19 cellular contexts compared by ENCODE assay signal in the genomic region with DNA sequence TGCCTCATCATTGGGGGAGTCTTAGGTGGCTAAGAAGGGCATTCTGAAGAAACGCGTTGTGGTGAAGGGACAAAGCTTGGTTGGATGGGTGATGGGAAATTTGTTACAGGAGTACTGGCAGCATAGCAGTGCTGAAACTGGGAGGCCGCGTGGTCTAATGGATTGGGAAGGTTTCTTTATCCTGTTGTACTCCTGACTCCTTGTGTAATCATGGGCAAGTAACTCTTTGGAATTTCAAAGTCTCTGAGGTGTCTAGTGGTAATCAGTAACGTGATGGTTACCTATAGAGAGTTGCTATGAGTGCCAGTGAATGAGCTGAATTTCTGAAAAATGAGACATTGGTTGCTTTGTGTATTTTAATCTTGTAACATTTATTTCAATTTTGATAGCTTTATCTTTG. TPM values are rescaled to one million over a fixed set of nuclear protein-coding genes. Genes with fewer than 3 reads are reported as not detected.
DNase-seq lines count a peak whose midpoint lies in the region; ATAC-seq, FAIRE-seq and TF ChIP-seq lines count a peak whose summit lies in the region.
"Had no signal": no experiment of that assay in that cellular context is flagged by ENCODE, and none has a peak within 500 bp of the region (broad histone marks: within the 10 kb centered on the region; RNA-seq: fewer than 3 reads in every experiment).

No MANE protein-coding gene starts in this region.

- peaks cover 6 to 33% of the 10 kb centered on the region in 2 donors for H3K36me3 Mint-ChIP-seq in activated T-cell treated with anti-CD3 and anti-CD28 coated beads, Interleukin-2, amount 50 U/mL, for 72 hours (ENCODE audit: insufficient read depth in 2 of 2)
- peaks cover 16% of the 10 kb centered on the region for H3K36me3 Mint-ChIP-seq in progenitor cell of endocrine pancreas (ENCODE audit: insufficient read depth)

- no peak overlapping the region for H3K4me3 Mint-ChIP-seq in activated T-cell treated with anti-CD3 and anti-CD28 coated beads, Interleukin-2, amount 50 U/mL, for 72 hours
- H3K4me3 Mint-ChIP-seq in progenitor cell of endocrine pancreas (ENCODE audit: low read depth) = no peak overlapping the region

- no peaks in the 10 kb centered on the region for H3K9me2 ChIP-seq in PC-3 (replicated peaks; ENCODE audit: low read length)

- H3K9me3 ChIP-seq in PC-3 (ENCODE audit: low read length) = no peaks in the 10 kb centered on the region
- no peaks in the 10 kb centered on the region for H3K9me3 ChIP-seq in K562 (replicated peaks; ENCODE audit: control insufficient read depth, insufficient read depth, low read depth, low read length)
- H3K9me3 ChIP-seq: esophagus muscularis mucosa, lower lobe of right lung, upper lobe of left lung had no signal

- POLR2A ChIA-PET in PC-3 (lab: Charles Lee; ENCODE audit: unreplicated experiment) = no interaction called here
- POLR2A ChIA-PET in K562 (lab: Yijun Ruan, JAX) = interaction anchor here (0.5 to 12.7 kb wide), 6 partner anchors 8 to 57 kb away, joined by 3 to 130 read pairs (median 4); a partner anchor contains a TSS

- no peak for TF ChIP-seq EP300 in K562 (IDR thresholded peaks at IDR 0.05; ENCODE audit: low read length)

- peak overlapping the region; percentile 90 for H3K27ac Mint-ChIP-seq in activated T-cell treated with anti-CD3 and anti-CD28 coated beads, Interleukin-2, amount 50 U/mL, for 72 hours
- H3K27ac Mint-ChIP-seq in progenitor cell of endocrine pancreas = peak overlapping the region; percentile 59

- FAIRE-seq in K562 (lab: Jason Lieb, UNC) (no peak), GM12891 (lab: Jason Lieb, UNC) (no peak)
- FAIRE-seq: H1 had no signal

- no peaks in the 10 kb centered on the region for H3K27me3 Mint-ChIP-seq in activated T-cell treated with anti-CD3 and anti-CD28 coated beads, Interleukin-2, amount 50 U/mL, for 72 hours (ENCODE audit: low read depth)
- H3K27me3 Mint-ChIP-seq in progenitor cell of endocrine pancreas = no peaks in the 10 kb centered on the region

- no peaks in the 10 kb centered on the region for H3F3A ChIP-seq in PC-3 (ENCODE audit: low read length, unreplicated experiment)

- H2AFZ ChIP-seq in PC-3 (ENCODE audit: low read length) (no peak overlapping the region), K562 (ENCODE audit: low read depth, low read length) (no peak overlapping the region)

- H3K79me2 ChIP-seq in PC-3 (ENCODE audit: low read length) (peaks cover 9% of the 10 kb centered on the region; the same call in 1 of the 2 replicates), K562 (ENCODE audit: control insufficient read depth, insufficient read depth, low read length) (peaks cover 18% of the 10 kb centered on the region)

- intact Hi-C loops in PC-3 (cut with micrococcal nuclease) (no loop called here), K562 (cut with micrococcal nuclease) (no loop called here)

- H3K9ac ChIP-seq in PC-3 (ENCODE audit: low read length) (no peak overlapping the region), K562 (ENCODE audit: insufficient read depth in 1 of 2, low read depth in 2 of 2, low read length in 2 of 2) (no peak overlapping the region)

- H3K4me2 ChIP-seq in PC-3 (ENCODE audit: low read length) (no peak overlapping the region), K562 (ENCODE audit: insufficient read depth, low read length) (no peak overlapping the region)

- TF ChIP-seq RAD21 in K562 (CRISPR knock-in tag; conservative IDR thresholded peaks at IDR 0.05 in 1 of 2, IDR thresholded peaks at IDR 0.05 in 1 of 2) = no peak

- H3K27me3 ChIP-seq in PC-3 (ENCODE audit: low read length) (no peaks in the 10 kb centered on the region), K562 (ENCODE audit: control insufficient read depth in 2 of 2, insufficient read depth in 2 of 2, low read length in 2 of 2) (no peaks in the 10 kb centered on the region)
- H3K27me3 ChIP-seq: esophagus muscularis mucosa, upper lobe of left lung had no signal

- TF ChIP-seq POLR2A in K562 (conservative IDR thresholded peaks at IDR 0.05) (no peak), GM12891 (IDR thresholded peaks at IDR 0.05; ENCODE audit: low read depth, low read length) (no peak)

- H3K4me3 ChIP-seq in PC-3 (ENCODE audit: low read length) (no peak overlapping the region), K562 (no peak overlapping the region)
- H3K4me3 ChIP-seq: esophagus muscularis mucosa, lower lobe of right lung, upper lobe of left lung had no signal

- TSS peak; percentile 11 for BruUV-seq in PC-3 (replicated peaks; lab: Mats Ljungman, UMichigan)
- BruUV-seq in K562 (replicated peaks; lab: Mats Ljungman, UMichigan) = no TSS peak

- H3K9me1 ChIP-seq in K562 (ENCODE audit: control insufficient read depth, insufficient read depth, low read length) = no peaks in the 10 kb centered on the region

- ATAC-seq in activated T-cell treated with anti-CD3 and anti-CD28 coated beads, Interleukin-2, amount 50 U/mL, for 72 hours (replicated peaks in 1 of 2) = peak in 1 of 2 donors; percentile 5
- no peak for ATAC-seq in PC-3
- no peak; the same call in 2 of the 3 replicates for ATAC-seq in K562
- ATAC-seq in HG02610 (IDR thresholded peaks at IDR 0.05; ENCODE audit: unreplicated experiment) = no peak
- ATAC-seq: lower lobe of right lung had no signal

- H3K36me3 ChIP-seq in PC-3 (ENCODE audit: low read depth, low read length) = peaks cover 78% of the 10 kb centered on the region
- H3K36me3 ChIP-seq in K562 (ENCODE audit: control insufficient read depth, insufficient read depth, low read length) = peaks cover 96% of the 10 kb centered on the region

- in situ Hi-C loops in K562 (cut with MboI) = no loop called here

- no peak overlapping the region for H3K27ac ChIP-seq in PC-3 (ENCODE audit: low read length)
- H3K27ac ChIP-seq in K562 (ENCODE audit: extremely low read depth, low read depth, low read length) = no peak overlapping the region
- H3K27ac ChIP-seq: esophagus muscularis mucosa, lower lobe of right lung, upper lobe of left lung had no signal

- 96% methylated on average over 5 of the region's 5 CpGs for WGBS in K562 (ENCODE audit: insufficient coverage, low coverage, missing lambda C conversion rate)

- DNase-seq in activated T-cell treated with anti-CD3 and anti-CD28 coated beads, Interleukin-2, amount 50 U/mL, for 72 hours = no peak
- DNase-seq in activated T-cell treated with anti-CD3 and anti-CD28 coated beads, Interleukin-2, amount 50 U/mL, for 48 hours = no peak
- DNase-seq in PC-3 = no peak
- no peak for DNase-seq in K562 (ENCODE audit: extremely low read depth in 1 of 4, low spot score in 3 of 4)
- no peak for DNase-seq in progenitor cell of endocrine pancreas (ENCODE audit: low spot score, unreplicated experiment)
- no peak for DNase-seq in GM12891 (ENCODE audit: insufficient read length, low spot score)
- DNase-seq in occipital lobe (lab: John Stamatoyannopoulos, UW) = no peak
- DNase-seq: activated CD8-positive, alpha-beta memory T cell treated with anti-CD3 and anti-CD28 coated beads for 24 hours; DND-41; head of caudate nucleus; lower lobe of right lung; NCI-H1092 treated with DMSO at 0.1 percent for 48 hours; NCI-H2107; NCI-H69; stimulated activated CD4-positive, alpha-beta T cell treated with anti-CD3 and anti-CD28 coated beads, Interleukin-12 subunit alpha, Interleukin-12 subunit beta, amount 100 ng/mL, for 4 hours; upper lobe of left lung had no signal

- no peaks in the 10 kb centered on the region for H3K9me3 Mint-ChIP-seq in activated T-cell treated with anti-CD3 and anti-CD28 coated beads, Interleukin-2, amount 50 U/mL, for 72 hours
- H3K9me3 Mint-ChIP-seq in progenitor cell of endocrine pancreas (ENCODE audit: low read depth) = no peaks in the 10 kb centered on the region

- CTCF ChIA-PET in PC-3 (lab: Charles Lee) = no interaction called here
- CTCF ChIA-PET in K562 (lab: Yijun Ruan, JAX; ENCODE audit: low intra/inter-chr PET ratio) = no interaction called here

- H3K4me1 ChIP-seq in PC-3 (ENCODE audit: insufficient read depth, low read length) (no peaks in the 10 kb centered on the region), K562 (replicated peaks in 1 of 2; ENCODE audit: control insufficient read depth in 2 of 2, insufficient read depth in 2 of 2, low read length in 2 of 2) (no peaks in the 10 kb centered on the region)
- H3K4me1 ChIP-seq: lower lobe of right lung had no signal

- H4K20me1 ChIP-seq in PC-3 (ENCODE audit: low read length) (0 out of 2 replicates have a peak, but pooled peaks cover 4% of the 10 kb centered on the region), K562 (replicated peaks; ENCODE audit: control insufficient read depth, insufficient read depth, low read length) (no peaks in the 10 kb centered on the region)

- no peak for TF ChIP-seq CTCF in PC-3 (conservative IDR thresholded peaks at IDR 0.05; ENCODE audit: low read depth, low read length)
- TF ChIP-seq CTCF in K562 (IDR thresholded peaks at IDR 0.05 in 2 of 3, conservative IDR thresholded peaks at IDR 0.05 in 1 of 3; ENCODE audit: insufficient read depth in 2 of 3, low read depth in 1 of 3, low read length in 3 of 3) = no peak
- no peak for TF ChIP-seq CTCF in progenitor cell of endocrine pancreas (IDR thresholded peaks at IDR 0.05; ENCODE audit: unreplicated experiment)

- H3K4me1 Mint-ChIP-seq in activated T-cell treated with anti-CD3 and anti-CD28 coated beads, Interleukin-2, amount 50 U/mL, for 72 hours (ENCODE audit: low read depth) = peaks cover 16% of the 10 kb centered on the region
- H3K4me1 Mint-ChIP-seq in progenitor cell of endocrine pancreas (ENCODE audit: low read depth) = no peaks in the 10 kb centered on the region

RNA-seq across cellular contexts. Expression of a gene that starts 18.5 kb away (rescaled TPM):
- 10 to 100 TPM; 39.7 to 46.5 TPM for total RNA-seq in activated T-cell treated with anti-CD3 and anti-CD28 coated beads, Interleukin-2, amount 50 U/mL, for 72 hours
- total RNA-seq in PC-3 (2014; rRNA removed) (29.2 and 41.9 TPM in 2 replicates), K562 (2014; rRNA removed) (56.5 and 62.6 TPM in 2 replicates), K562 (2014; rRNA removed; fragmentation: Illumina TruSeq; extraction: Trizol) (91.0 and 91.4 TPM in 2 replicates), K562 (2015; rRNA removed; fragmentation: Illumina TruSeq; extraction: Trizol) (72.4 and 72.6 TPM in 2 replicates), K562 (2021) (53.0 and 54.1 TPM in 2 replicates), progenitor cell of endocrine pancreas (21.9 and 23.1 TPM in 2 replicates), occipital lobe (21.7 TPM)
- total RNA-seq in K562 (2011; cell fraction: chromatin; rRNA removed; ENCODE audit: low replicate concordance) = 58.1 and 105 TPM in 2 replicates
- 39.5 and 39.6 TPM in 2 replicates for total RNA-seq in K562 (2011; cell fraction: nucleolus; rRNA removed)
- total RNA-seq in K562 (2011; cell fraction: nucleoplasm; rRNA removed) = 51.0 and 57.4 TPM in 2 replicates
- polyA plus RNA-seq in K562 (2011; rRNA removed) (114 and 124 TPM in 2 replicates), K562 (2014; fragmentation: Illumina TruSeq; extraction: Trizol) (75.8 and 80.1 TPM in 2 replicates), K562 (2014; fragmentation: Nextera tagmentation; extraction: Ambion mirVana) (10 to 100 TPM; 26.7 to 30.6 TPM), K562 (2014; rRNA removed) (61.4 and 68.9 TPM in 2 replicates)
- 47.7 and 55.4 TPM in 2 replicates for polyA plus RNA-seq in K562 (2011; cell fraction: cytosol; rRNA removed)
- polyA plus RNA-seq in K562 (2011; cell fraction: nucleus; rRNA removed) = 75.8 and 110 TPM in 2 replicates
- 71.9 and 112 TPM in 2 replicates for polyA plus RNA-seq in K562 (2012)
- 102 and 112 TPM in 2 replicates for polyA minus RNA-seq in K562 (2011; rRNA and poly(A)+ RNA removed)
- polyA minus RNA-seq in K562 (2011; cell fraction: cytosol; rRNA and poly(A)+ RNA removed) = 31.9 and 51.6 TPM in 2 replicates
- polyA minus RNA-seq in K562 (2011; cell fraction: nucleus; rRNA and poly(A)+ RNA removed) = 21.3 and 41.1 TPM in 2 replicates
- polyA plus RNA-seq in GM12891 (2012; ENCODE audit: low read depth, missing spikeins) = 16.9 TPM

RNA-seq across cellular contexts. Expression of a gene that starts 27.1 kb away (rescaled TPM):
- total RNA-seq in activated T-cell treated with anti-CD3 and anti-CD28 coated beads, Interleukin-2, amount 50 U/mL, for 72 hours = 100 to 1,000 TPM; 271 to 282 TPM
- total RNA-seq in PC-3 (2014; rRNA removed) (180 and 373 TPM in 2 replicates), K562 (2014; rRNA removed) (126 and 185 TPM in 2 replicates), K562 (2014; rRNA removed; fragmentation: Illumina TruSeq; extraction: Trizol) (142 and 149 TPM in 2 replicates), K562 (2015; rRNA removed; fragmentation: Illumina TruSeq; extraction: Trizol) (120 and 149 TPM in 2 replicates), K562 (2021) (242 and 259 TPM in 2 replicates), progenitor cell of endocrine pancreas (395 and 416 TPM in 2 replicates), occipital lobe (119 TPM)
- total RNA-seq in K562 (2011; cell fraction: chromatin; rRNA removed; ENCODE audit: low replicate concordance) = 223 and 597 TPM in 2 replicates
- 107 and 150 TPM in 2 replicates for total RNA-seq in K562 (2011; cell fraction: nucleolus; rRNA removed)
- total RNA-seq in K562 (2011; cell fraction: nucleoplasm; rRNA removed) = 253 and 349 TPM in 2 replicates
- polyA plus RNA-seq in K562 (2011; rRNA removed) (99.1 and 105 TPM in 2 replicates), K562 (2014; fragmentation: Illumina TruSeq; extraction: Trizol) (173 and 203 TPM in 2 replicates), K562 (2014; fragmentation: Nextera tagmentation; extraction: Ambion mirVana) (100 to 1,000 TPM; 195 to 742 TPM), K562 (2014; rRNA removed) (97.6 and 187 TPM in 2 replicates)
- polyA plus RNA-seq in K562 (2011; cell fraction: cytosol; rRNA removed) = 88.2 and 117 TPM in 2 replicates
- 255 and 309 TPM in 2 replicates for polyA plus RNA-seq in K562 (2011; cell fraction: nucleus; rRNA removed)
- polyA plus RNA-seq in K562 (2012) = 146 and 246 TPM in 2 replicates
- 241 and 277 TPM in 2 replicates for polyA minus RNA-seq in K562 (2011; rRNA and poly(A)+ RNA removed)
- polyA minus RNA-seq in K562 (2011; cell fraction: cytosol; rRNA and poly(A)+ RNA removed) = 183 and 187 TPM in 2 replicates
- 121 and 212 TPM in 2 replicates for polyA minus RNA-seq in K562 (2011; cell fraction: nucleus; rRNA and poly(A)+ RNA removed)
- polyA plus RNA-seq in GM12891 (2012; ENCODE audit: low read depth, missing spikeins) = 171 TPM

RNA-seq across cellular contexts. Expression of a gene that starts 28.1 kb away (rescaled TPM):
- total RNA-seq in activated T-cell treated with anti-CD3 and anti-CD28 coated beads, Interleukin-2, amount 50 U/mL, for 72 hours = 100 to 1,000 TPM; 164 to 184 TPM
- total RNA-seq in PC-3 (2014; rRNA removed) (118 and 142 TPM in 2 replicates), K562 (2014; rRNA removed) (260 and 356 TPM in 2 replicates), K562 (2014; rRNA removed; fragmentation: Illumina TruSeq; extraction: Trizol) (349 and 398 TPM in 2 replicates), K562 (2015; rRNA removed; fragmentation: Illumina TruSeq; extraction: Trizol) (258 and 267 TPM in 2 replicates), K562 (2021) (396 and 415 TPM in 2 replicates), progenitor cell of endocrine pancreas (100 and 105 TPM in 2 replicates), occipital lobe (88.7 TPM)
- 282 and 575 TPM in 2 replicates for total RNA-seq in K562 (2011; cell fraction: chromatin; rRNA removed; ENCODE audit: low replicate concordance)
- 120 and 142 TPM in 2 replicates for total RNA-seq in K562 (2011; cell fraction: nucleolus; rRNA removed)
- 254 and 330 TPM in 2 replicates for total RNA-seq in K562 (2011; cell fraction: nucleoplasm; rRNA removed)
- polyA plus RNA-seq in K562 (2011; rRNA removed) (100 and 141 TPM in 2 replicates), K562 (2014; fragmentation: Illumina TruSeq; extraction: Trizol) (409 and 429 TPM in 2 replicates), K562 (2014; fragmentation: Nextera tagmentation; extraction: Ambion mirVana) (100 to 1,000 TPM; 276 to 387 TPM), K562 (2014; rRNA removed) (230 and 236 TPM in 2 replicates)
- 41.9 and 69.4 TPM in 2 replicates for polyA plus RNA-seq in K562 (2011; cell fraction: cytosol; rRNA removed)
- polyA plus RNA-seq in K562 (2011; cell fraction: nucleus; rRNA removed) = 111 and 125 TPM in 2 replicates
- polyA plus RNA-seq in K562 (2012) = 155 and 181 TPM in 2 replicates
- 152 and 154 TPM in 2 replicates for polyA minus RNA-seq in K562 (2011; rRNA and poly(A)+ RNA removed)
- polyA minus RNA-seq in K562 (2011; cell fraction: cytosol; rRNA and poly(A)+ RNA removed) = 92.6 and 125 TPM in 2 replicates
- polyA minus RNA-seq in K562 (2011; cell fraction: nucleus; rRNA and poly(A)+ RNA removed) = 83.7 and 168 TPM in 2 replicates
- 44.0 TPM for polyA plus RNA-seq in GM12891 (2012; ENCODE audit: low read depth, missing spikeins)
